In the genomic region with DNA sequence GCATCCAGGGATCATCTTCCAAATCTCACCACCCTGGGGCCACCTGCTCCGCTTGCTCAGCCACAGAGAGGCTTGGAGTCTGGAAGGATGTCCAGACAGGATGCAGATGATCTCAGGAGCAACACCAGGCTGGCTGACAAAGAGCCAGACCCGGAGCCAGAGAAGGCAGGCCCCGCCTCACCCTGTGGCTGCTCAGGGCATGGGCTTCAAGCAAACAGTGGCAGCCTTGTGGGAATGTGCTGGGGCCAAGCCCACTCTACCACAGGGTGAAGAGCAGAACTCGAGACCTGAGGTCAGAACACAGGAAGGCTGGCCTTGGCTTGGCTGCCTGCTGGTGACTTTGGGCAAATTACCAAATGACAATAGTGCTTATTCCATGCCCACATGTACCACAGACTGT, we compare ENCODE assay signal across 15 cellular contexts. TPM values are rescaled to one million over a fixed set of nuclear protein-coding genes. Genes with fewer than 3 reads are reported as not detected.
DNase-seq lines count a peak whose midpoint lies in the region; ATAC-seq, FAIRE-seq and TF ChIP-seq lines count a peak whose summit lies in the region.
"Had no signal": no experiment of that assay in that cellular context is flagged by ENCODE, and none has a peak within 500 bp of the region (broad histone marks: within the 10 kb centered on the region; RNA-seq: fewer than 3 reads in every experiment).

No MANE protein-coding gene starts in this region.

- no peaks in the 10 kb centered on the region for H3K9me3 ChIP-seq in H1 (ENCODE audit: insufficient read depth in 2 of 2, low read depth in 1 of 2, low read length in 1 of 2)
- H3K9me3 ChIP-seq: thoracic aorta had no signal

- H3K79me1 ChIP-seq in H1 (ENCODE audit: low read depth, low read length), result no peaks in the 10 kb centered on the region

- H3K9me3 Mint-ChIP-seq in activated naive CD4-positive, alpha-beta T cell treated with anti-CD3 and anti-CD28 coated beads, Interleukin-2, amount 50 U/mL, for 72 hours, result no peaks in the 10 kb centered on the region
- H3K9me3 Mint-ChIP-seq: activated T-helper 17 cell treated with anti-CD3 and anti-CD28 coated beads, Interleukin-2, amount 50 U/mL, for 72 hours; IgD-negative memory B cell; nephron had no signal

- 83% methylated on average over 4 of the region's 4 CpGs; no CpG with 5 or more reads in 1 of the 2 experiments for WGBS in H1 (ENCODE audit: extremely low coverage in 1 of 2, insufficient coverage in 1 of 2, insufficient read length in 1 of 2, insufficient replicate concordance in 2 of 2, low coverage in 1 of 2, low lambda C conversion rate in 2 of 2, missing lambda C conversion rate in 1 of 2), 2 experiments

- no peak for TF ChIP-seq POLR2A in H1 (IDR thresholded peaks at IDR 0.05; ENCODE audit: control extremely low read depth in 1 of 2, low read depth in 2 of 2, low read length in 2 of 2)

- no peak for TF ChIP-seq EP300 in H1 (IDR thresholded peaks at IDR 0.05; ENCODE audit: borderline replicate concordance in 1 of 2, low read depth in 2 of 2, low read length in 2 of 2)

- no peak overlapping the region for H2AK5ac ChIP-seq in H1 (ENCODE audit: low read depth, low read length)

- H3K14ac ChIP-seq in H1 (ENCODE audit: insufficient read length), result no peak overlapping the region

- TF ChIP-seq RAD21 in H1 (IDR thresholded peaks at IDR 0.05 in 1 of 2, conservative IDR thresholded peaks at IDR 0.05 in 1 of 2; ENCODE audit: low read depth in 2 of 2, low read length in 2 of 2), result no peak

- H3K27ac Mint-ChIP-seq in activated naive CD4-positive, alpha-beta T cell treated with anti-CD3 and anti-CD28 coated beads, Interleukin-2, amount 50 U/mL, for 72 hours, result peak overlapping the region; percentile 50 to 59
- H3K27ac Mint-ChIP-seq: activated T-helper 17 cell treated with anti-CD3 and anti-CD28 coated beads, Interleukin-2, amount 50 U/mL, for 72 hours; IgD-negative memory B cell had no signal

- H2BK120ac ChIP-seq in H1 (replicated peaks; ENCODE audit: low read depth, low read length), result no peak overlapping the region

- H2BK12ac ChIP-seq in H1 (ENCODE audit: low read depth, low read length), result no peak overlapping the region

- H3K9ac ChIP-seq in H1 (replicated peaks in 1 of 4; ENCODE audit: extremely low read depth in 1 of 4, low read depth in 3 of 4, low read length in 3 of 4) (no peak overlapping the region), rectal smooth muscle tissue (ENCODE audit: low read length) (no peak overlapping the region)

- H3K4me1 ChIP-seq in H1 (replicated peaks in 1 of 4; ENCODE audit: control insufficient read depth in 3 of 4, insufficient read depth in 4 of 4, low read length in 3 of 4) (no peaks in the 10 kb centered on the region), rectal smooth muscle tissue (ENCODE audit: control insufficient read depth, insufficient read depth, low read length) (peaks cover 13% of the 10 kb centered on the region)

- no peak overlapping the region for H3K4me2 ChIP-seq in H1 (ENCODE audit: insufficient read depth in 1 of 2, low read depth in 2 of 2, low read length in 2 of 2)

- ATAC-seq in activated naive CD4-positive, alpha-beta T cell treated with anti-CD3 and anti-CD28 coated beads, Interleukin-2, amount 50 U/mL, for 72 hours, result no peak
- ATAC-seq: activated T-helper 17 cell treated with anti-CD3 and anti-CD28 coated beads, Interleukin-2, amount 50 U/mL, for 72 hours had no signal

- H4K5ac ChIP-seq in H1 (ENCODE audit: insufficient read length, low read depth, low read length), result no peak overlapping the region

- H3K23ac ChIP-seq in H1 (ENCODE audit: insufficient read length), result no peak overlapping the region

- CTCF ChIA-PET in H1 (lab: Charles Lee; ENCODE audit: partially characterized antibody), result interaction anchor here (0.9 kb wide), 1 partner anchor 15 kb away, joined by 3 read pairs; no protein-coding TSS in a partner anchor

- no peak overlapping the region for H4K91ac ChIP-seq in H1 (replicated peaks; ENCODE audit: insufficient read length, low read length)

- H3K36me3 ChIP-seq in H1 (ENCODE audit: control insufficient read depth in 2 of 4, insufficient read depth in 4 of 4, low read length in 3 of 4) (peaks cover 3 to 31% (median 15%) of the 10 kb centered on the region in 4 experiments; a peak in 5 of 8 replicates), rectal smooth muscle tissue (ENCODE audit: control insufficient read depth, insufficient read depth, low read length) (peaks cover 9% of the 10 kb centered on the region)

- no peaks in the 10 kb centered on the region for H3K23me2 ChIP-seq in H1 (ENCODE audit: low read depth, low read length)

- POLR2A ChIA-PET in H1 (lab: Charles Lee; ENCODE audit: partially characterized antibody), result interaction anchor here (0.9 to 1.5 kb wide), 2 partner anchors 25 to 45 kb away, joined by 3 read pairs; no protein-coding TSS in a partner anchor

- H3K4me3 ChIP-seq in H1 (ENCODE audit: extremely low read depth in 1 of 4, insufficient read depth in 2 of 4, low read depth in 3 of 4, low read length in 4 of 4), result no peak overlapping the region
- H3K4me3 ChIP-seq in rectal smooth muscle tissue (ENCODE audit: low read length), result no peak overlapping the region
- H3K4me3 ChIP-seq: thoracic aorta had no signal

- H2BK15ac ChIP-seq in H1 (ENCODE audit: low read length), result no peak overlapping the region

- H3K4ac ChIP-seq in H1 (replicated peaks; ENCODE audit: insufficient read length, low read depth, low read length), result no peak overlapping the region

- peaks cover 3 to 10% of the 10 kb centered on the region in 2 experiments for H4K20me1 ChIP-seq in H1 (replicated peaks in 1 of 2; ENCODE audit: control insufficient read depth in 1 of 2, insufficient read depth in 2 of 2, low read length in 2 of 2)

- H3K27me3 ChIP-seq in H1 (replicated peaks in 1 of 4; ENCODE audit: control insufficient read depth in 3 of 4, extremely low read depth in 1 of 4, insufficient read depth in 3 of 4, low read length in 3 of 4) (no peaks in the 10 kb centered on the region; a peak in 1 of 7 replicates), rectal smooth muscle tissue (ENCODE audit: control insufficient read depth, insufficient read depth, low read length) (no peaks in the 10 kb centered on the region)

- H3K18ac ChIP-seq in H1 (ENCODE audit: extremely low read depth, low read length), result no peak overlapping the region

- H3K36me3 Mint-ChIP-seq in activated naive CD4-positive, alpha-beta T cell treated with anti-CD3 and anti-CD28 coated beads, Interleukin-2, amount 50 U/mL, for 72 hours, result no peaks in the 10 kb centered on the region

- no peak for DNase-seq in activated naive CD4-positive, alpha-beta T cell treated with anti-CD3 and anti-CD28 coated beads, Interleukin-2, amount 50 U/mL, for 72 hours (ENCODE audit: low spot score in 2 of 2)
- no peak for DNase-seq in activated naive CD4-positive, alpha-beta T cell treated with anti-CD3 and anti-CD28 coated beads, Interleukin-2, amount 50 U/mL, for 16 hours
- DNase-seq in NCI-H2029 (lab: John Stamatoyannopoulos, UW) (peak; percentile 44), H1 (ENCODE audit: low read depth in 1 of 2, low spot score in 2 of 2) (no peak), HuH-7 (ENCODE audit: low spot score) (no peak), D341Med (ENCODE audit: low spot score) (no peak)
- DNase-seq in stimulated activated CD4-positive, alpha-beta T cell treated with anti-CD3 and anti-CD28 coated beads, Interleukin-4, amount 100 ng/mL, for 24 hours, result no peak
- DNase-seq: hippocampal formation, NCI-H2081, SHP77 treated with DMSO at 0.1 percent for 48 hours had no signal

- no peak overlapping the region for H2BK20ac ChIP-seq in H1 (ENCODE audit: low read length)

- no peak overlapping the region for H3K56ac ChIP-seq in H1 (replicated peaks; ENCODE audit: insufficient read length, low read depth, low read length)

- no peak for FAIRE-seq in H1 (lab: Jason Lieb, UNC)

- TF ChIP-seq CTCF in H1 (IDR thresholded peaks at IDR 0.05; ENCODE audit: control extremely low read depth in 1 of 3, insufficient read depth in 1 of 3, low read depth in 1 of 3, low read length in 3 of 3), result no peak

- H4K8ac ChIP-seq in H1 (ENCODE audit: extremely low read depth, insufficient read depth, low read length), result 0 out of 2 replicates have a peak overlapping the region, but pooled peaks have one; percentile 40

- H3K27ac ChIP-seq in H1 (ENCODE audit: low read depth, low read length) (no peak overlapping the region), rectal smooth muscle tissue (ENCODE audit: low read depth, low read length) (peak overlapping the region; percentile 58)
- H3K27ac ChIP-seq: thoracic aorta had no signal

- no peak overlapping the region for H2AFZ ChIP-seq in H1 (ENCODE audit: low read length)

- H3K79me2 ChIP-seq in H1 (ENCODE audit: control insufficient read depth in 1 of 2, insufficient read depth in 2 of 2, low read length in 2 of 2), result no peaks in the 10 kb centered on the region

- no peak overlapping the region for H2BK5ac ChIP-seq in H1 (ENCODE audit: low read depth, low read length)

TF ChIP-seq in H1, 55 proteins besides CTCF, POLR2A, EP300 and RAD21 (continues in another document):
- TF ChIP-seq GABPA (IDR thresholded peaks at IDR 0.05; ENCODE audit: borderline replicate concordance, insufficient read depth, low read length) (no peak), FOSL1 (IDR thresholded peaks at IDR 0.05; ENCODE audit: insufficient read depth, low read depth, low read length) (no peak)

RNA-seq across cellular contexts. Expression of a gene that starts 45.5 kb away (rescaled TPM):
- total RNA-seq in activated naive CD4-positive, alpha-beta T cell treated with anti-CD3 and anti-CD28 coated beads, Interleukin-2, amount 50 U/mL, for 72 hours, result 100 to 1,000 TPM; 169 to 186 TPM
- total RNA-seq in H1 (2021; fragmentation: NEBNext Ultra II Directional; extraction: Animal tissue kit (Norgen Biotek cat#: 25700)), result 126 and 129 TPM in 2 replicates
- polyA plus RNA-seq in H1 (2011; rRNA removed), result 45.5 and 66.6 TPM in 2 replicates
- 50.6 TPM for polyA plus RNA-seq in H1 (2011; cell fraction: cytosol; rRNA removed)
- 44.3 TPM for polyA plus RNA-seq in H1 (2011; cell fraction: nucleus; rRNA removed)
- polyA plus RNA-seq in H1 (2012, experiment 1 of 2), result 139 to 155 TPM (median 151 TPM) in 4 replicates
- polyA plus RNA-seq in H1 (2012, experiment 2 of 2), result 260 TPM
- 113 TPM for polyA plus RNA-seq in H1 (2013, experiment 1 of 2)
- 115 TPM for polyA plus RNA-seq in H1 (2013, experiment 2 of 2)
- polyA minus RNA-seq in H1 (2011; rRNA and poly(A)+ RNA removed), result 36.0 and 42.4 TPM in 2 replicates
- 23.6 TPM for polyA minus RNA-seq in H1 (2011; cell fraction: cytosol; rRNA and poly(A)+ RNA removed)
- 26.2 TPM for polyA minus RNA-seq in H1 (2011; cell fraction: nucleus; rRNA and poly(A)+ RNA removed)

RNA-seq across cellular contexts. Expression of a gene that starts 45.7 kb away (rescaled TPM):
- 10 to 100 TPM; 11.7 to 12.1 TPM for total RNA-seq in activated naive CD4-positive, alpha-beta T cell treated with anti-CD3 and anti-CD28 coated beads, Interleukin-2, amount 50 U/mL, for 72 hours
- 14.1 and 15.1 TPM in 2 replicates for total RNA-seq in H1 (2021; fragmentation: NEBNext Ultra II Directional; extraction: Animal tissue kit (Norgen Biotek cat#: 25700))
- 13.2 and 14.8 TPM in 2 replicates for polyA plus RNA-seq in H1 (2011; rRNA removed)
- polyA plus RNA-seq in H1 (2011; cell fraction: cytosol; rRNA removed), result 15.9 TPM
- polyA plus RNA-seq in H1 (2011; cell fraction: nucleus; rRNA removed), result 17.3 TPM
- polyA plus RNA-seq in H1 (2012, experiment 1 of 2), result 10.0 to 12.0 TPM (median 10.7 TPM) in 4 replicates
- 7.0 TPM for polyA plus RNA-seq in H1 (2012, experiment 2 of 2)
- polyA plus RNA-seq in H1 (2013, experiment 1 of 2), result 8.2 TPM
- 8.5 TPM for polyA plus RNA-seq in H1 (2013, experiment 2 of 2)
- polyA minus RNA-seq in H1 (2011; rRNA and poly(A)+ RNA removed), result 18.8 and 22.4 TPM in 2 replicates
- polyA minus RNA-seq in H1 (2011; cell fraction: cytosol; rRNA and poly(A)+ RNA removed), result 5.1 TPM
- 14.9 TPM for polyA minus RNA-seq in H1 (2011; cell fraction: nucleus; rRNA and poly(A)+ RNA removed)
